Comparison of ENCODE assay signal across 13 cellular contexts in the genomic region with DNA sequence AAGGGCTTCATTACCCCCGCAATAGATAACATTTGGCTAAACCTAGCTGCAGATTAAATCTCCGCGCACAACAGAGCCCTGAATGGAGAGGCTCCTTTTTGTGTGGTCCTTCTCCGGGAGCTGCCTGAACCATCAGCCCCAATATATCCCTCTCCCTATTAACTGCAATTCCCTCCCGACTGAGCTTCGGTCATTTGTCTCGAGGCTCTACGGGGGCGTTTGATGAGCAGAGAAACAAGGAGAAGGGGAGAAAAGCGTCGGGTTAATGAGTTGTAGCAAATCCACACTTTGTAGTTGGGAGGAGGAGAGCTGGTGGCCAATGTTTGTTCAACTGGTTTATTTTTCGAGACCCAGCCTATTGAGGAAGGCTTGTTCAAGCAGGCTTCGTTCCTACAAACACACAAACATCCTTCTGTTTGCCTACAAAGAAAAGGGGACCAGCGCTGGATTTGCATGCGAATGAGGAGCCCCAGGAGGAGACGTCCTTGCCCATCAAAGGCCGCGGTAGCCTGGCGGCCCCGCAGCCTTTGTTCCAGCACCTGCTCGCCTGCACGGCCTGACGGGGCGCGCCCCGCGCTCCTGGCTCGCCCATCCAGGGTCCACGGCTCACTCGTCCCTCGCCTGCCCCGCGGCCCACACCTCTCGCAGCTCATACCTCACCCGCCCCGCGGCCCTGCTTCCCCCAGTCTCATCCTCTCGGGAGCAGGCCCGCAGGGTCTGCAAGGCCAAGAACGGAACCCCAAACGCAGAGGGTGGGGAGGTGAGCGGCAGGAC. TPM values are rescaled to one million over a fixed set of nuclear protein-coding genes. Genes with fewer than 3 reads are reported as not detected.
DNase-seq lines count a peak whose midpoint lies in the region; ATAC-seq and TF ChIP-seq lines count a peak whose summit lies in the region.
"Had no signal": no experiment of that assay in that cellular context is flagged by ENCODE, and none has a peak within 500 bp of the region (broad histone marks: within the 10 kb centered on the region; RNA-seq: fewer than 3 reads in every experiment).

No MANE protein-coding gene starts in this region.

- CTCF ChIA-PET in SK-N-SH (lab: Yijun Ruan, JAX): interaction anchor here (0.6 to 5.2 kb wide), 5 partner anchors 7 to 1908 kb away, joined by 3 to 46 read pairs (median 10); no protein-coding TSS in a partner anchor

- no peak for TF ChIP-seq RAD21 in SK-N-SH (IDR thresholded peaks at IDR 0.05; ENCODE audit: low read length)

- H3K36me3 ChIP-seq in SK-N-SH (replicated peaks in 1 of 2; ENCODE audit: control insufficient read depth in 1 of 2, insufficient read depth in 2 of 2, low read length in 1 of 2): peaks cover 21 to 34% of the 10 kb centered on the region in 2 experiments
- H3K36me3 ChIP-seq: cardiac muscle cell, SJCRH30, upper lobe of left lung had no signal

- peaks cover 58% of the 10 kb centered on the region for H3F3A ChIP-seq in SK-N-SH (replicated peaks; ENCODE audit: insufficient read depth)

- POLR2A ChIA-PET in SK-N-SH (lab: Yijun Ruan, JAX): no interaction called here

- WGBS in SK-N-SH (ENCODE audit: low lambda C conversion rate): 44% methylated on average over 32 of the region's 42 CpGs

- no peaks in the 10 kb centered on the region for H3K9me3 ChIP-seq in SK-N-SH
- H3K9me3 ChIP-seq: SJCRH30, upper lobe of left lung had no signal

- peak overlapping the region; percentile 94 for H3K9ac ChIP-seq in SK-N-SH

- H3K4me1 Mint-ChIP-seq in glutamatergic neuron (ENCODE audit: low read depth, unreplicated experiment): no peaks in the 10 kb centered on the region
- peaks cover under 1% of the 10 kb centered on the region for H3K4me1 Mint-ChIP-seq in activated T-helper 2 cell treated with anti-CD3 and anti-CD28 coated beads, Interferon-gamma antibody, Interleukin-2, Interleukin-4, amounts not matched to agents 10 μg/mL and 5 μg/mL and 100 μg/mL, durations not matched to agents 14 hours and 24 hours and 36 hours (ENCODE audit: low read depth)

- H3K4me1 ChIP-seq in SK-N-SH (ENCODE audit: control insufficient read depth in 1 of 2, insufficient read depth in 2 of 2, low read depth in 1 of 2, low read length in 1 of 2): peaks cover 5 to 22% of the 10 kb centered on the region in 2 experiments
- H3K4me1 ChIP-seq: SJCRH30 had no signal

- H4K20me1 ChIP-seq in SK-N-SH (ENCODE audit: insufficient read depth): peaks cover 17% of the 10 kb centered on the region

- H3K27ac Mint-ChIP-seq in glutamatergic neuron (ENCODE audit: unreplicated experiment): no peak overlapping the region
- no peak overlapping the region for H3K27ac Mint-ChIP-seq in activated T-helper 2 cell treated with anti-CD3 and anti-CD28 coated beads, Interferon-gamma antibody, Interleukin-2, Interleukin-4, amounts not matched to agents 10 μg/mL and 5 μg/mL and 100 μg/mL, durations not matched to agents 14 hours and 24 hours and 36 hours

- no peaks in the 10 kb centered on the region for H3K9me2 ChIP-seq in SK-N-SH

- DNase-seq in SK-N-SH: no peak
- DNase-seq in NCI-H345 (lab: John Stamatoyannopoulos, UW): peak; percentile 74
- DNase-seq in glutamatergic neuron: peak; percentile 34
- peak; percentile 85 for DNase-seq in retina
- no peak for DNase-seq in activated T-helper 2 cell treated with anti-CD3 and anti-CD28 coated beads, Interferon-gamma antibody, Interleukin-2, Interleukin-4, amounts not matched to agents 10 μg/mL and 5 μg/mL and 100 μg/mL, durations not matched to agents 14 hours and 24 hours and 36 hours (ENCODE audit: low spot score)
- no peak for DNase-seq in substantia nigra (lab: John Stamatoyannopoulos, UW)
- DNase-seq in mucosa of gallbladder (ENCODE audit: low spot score): no peak
- DNase-seq: SJCRH30, WERI-Rb-1 had no signal

- no peak for TF ChIP-seq EP300 in SK-N-SH (IDR thresholded peaks at IDR 0.05; ENCODE audit: borderline replicate concordance in 1 of 2, low read depth in 1 of 2, low read length in 1 of 2)

- H3K27ac ChIP-seq in SK-N-SH (ENCODE audit: low read depth in 2 of 2, low read length in 1 of 2): peak overlapping the region; percentile 76 to 89; a peak in 3 of 4 replicates
- H3K27ac ChIP-seq in substantia nigra (ENCODE audit: low read depth, low read length, poor library complexity, severe bottlenecking): no peak overlapping the region
- H3K27ac ChIP-seq: cardiac muscle cell, epithelial cell of prostate, SJCRH30, upper lobe of left lung, WERI-Rb-1 had no signal

- H3K4me3 Mint-ChIP-seq in glutamatergic neuron (ENCODE audit: unreplicated experiment): peak overlapping the region; percentile 46
- no peak overlapping the region for H3K4me3 Mint-ChIP-seq in activated T-helper 2 cell treated with anti-CD3 and anti-CD28 coated beads, Interferon-gamma antibody, Interleukin-2, Interleukin-4, amounts not matched to agents 10 μg/mL and 5 μg/mL and 100 μg/mL, durations not matched to agents 14 hours and 24 hours and 36 hours (ENCODE audit: low read depth)

- peaks cover 22% of the 10 kb centered on the region for H3K9me3 Mint-ChIP-seq in glutamatergic neuron (ENCODE audit: unreplicated experiment)
- H3K9me3 Mint-ChIP-seq in activated T-helper 2 cell treated with anti-CD3 and anti-CD28 coated beads, Interferon-gamma antibody, Interleukin-2, Interleukin-4, amounts not matched to agents 10 μg/mL and 5 μg/mL and 100 μg/mL, durations not matched to agents 14 hours and 24 hours and 36 hours: no peaks in the 10 kb centered on the region

- peak overlapping the region; percentile 88 for H3K4me2 ChIP-seq in SK-N-SH

- intact Hi-C loops in activated T-helper 2 cell treated with anti-CD3 and anti-CD28 coated beads, Interferon-gamma antibody, Interleukin-2, Interleukin-4, amounts not matched to agents 10 μg/mL and 5 μg/mL and 100 μg/mL, durations not matched to agents 14 hours and 24 hours and 36 hours (cut with micrococcal nuclease): loop anchor here (2.0 kb wide), 1 partner anchor 63 kb away; no protein-coding TSS in a partner anchor

- H3K27me3 ChIP-seq in SK-N-SH (ENCODE audit: insufficient read depth): no peaks in the 10 kb centered on the region
- H3K27me3 ChIP-seq: SJCRH30 had no signal

- H3K27me3 Mint-ChIP-seq in glutamatergic neuron (ENCODE audit: unreplicated experiment): peaks cover 37% of the 10 kb centered on the region
- peaks cover 74% of the 10 kb centered on the region for H3K27me3 Mint-ChIP-seq in activated T-helper 2 cell treated with anti-CD3 and anti-CD28 coated beads, Interferon-gamma antibody, Interleukin-2, Interleukin-4, amounts not matched to agents 10 μg/mL and 5 μg/mL and 100 μg/mL, durations not matched to agents 14 hours and 24 hours and 36 hours (ENCODE audit: low read depth)

- H3K79me2 ChIP-seq in SK-N-SH (ENCODE audit: insufficient read depth): peaks cover 87% of the 10 kb centered on the region

- H2AFZ ChIP-seq in SK-N-SH (ENCODE audit: low read depth): no peak overlapping the region

- no peak for ATAC-seq in SK-N-SH treated with all-trans-retinoic acid at 6 μM for 48 hours

- H3K36me3 Mint-ChIP-seq in glutamatergic neuron (ENCODE audit: unreplicated experiment): peaks cover 4% of the 10 kb centered on the region
- H3K36me3 Mint-ChIP-seq in activated T-helper 2 cell treated with anti-CD3 and anti-CD28 coated beads, Interferon-gamma antibody, Interleukin-2, Interleukin-4, amounts not matched to agents 10 μg/mL and 5 μg/mL and 100 μg/mL, durations not matched to agents 14 hours and 24 hours and 36 hours (ENCODE audit: low read depth): no peaks in the 10 kb centered on the region

- peak overlapping the region; percentile 69 to 80 for H3K4me3 ChIP-seq in SK-N-SH (ENCODE audit: low read depth in 2 of 2, low read length in 1 of 2)
- H3K4me3 ChIP-seq: cardiac muscle cell, SJCRH30, upper lobe of left lung had no signal

- TF ChIP-seq CTCF in SK-N-SH (IDR thresholded peaks at IDR 0.05) (no peak), glutamatergic neuron (IDR thresholded peaks at IDR 0.05; ENCODE audit: partially characterized antibody, unreplicated experiment) (no peak)

TF ChIP-seq in SK-N-SH, 30 proteins besides CTCF, POLR2A, EP300 and RAD21 (continues in another document):
- TF ChIP-seq, protein P1, sequence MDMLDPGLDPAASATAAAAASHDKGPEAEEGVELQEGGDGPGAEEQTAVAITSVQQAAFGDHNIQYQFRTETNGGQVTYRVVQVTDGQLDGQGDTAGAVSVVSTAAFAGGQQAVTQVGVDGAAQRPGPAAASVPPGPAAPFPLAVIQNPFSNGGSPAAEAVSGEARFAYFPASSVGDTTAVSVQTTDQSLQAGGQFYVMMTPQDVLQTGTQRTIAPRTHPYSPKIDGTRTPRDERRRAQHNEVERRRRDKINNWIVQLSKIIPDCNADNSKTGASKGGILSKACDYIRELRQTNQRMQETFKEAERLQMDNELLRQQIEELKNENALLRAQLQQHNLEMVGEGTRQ (IDR thresholded peaks at IDR 0.05; ENCODE audit: borderline replicate concordance, low read depth, low read length): no peak
- TF ChIP-seq RFX5 (IDR thresholded peaks at IDR 0.05; ENCODE audit: low read length): no peak
- TF ChIP-seq NRF1 (IDR thresholded peaks at IDR 0.05; ENCODE audit: low read depth, low read length): no peak

TF ChIP-seq in SK-N-SH treated with all-trans-retinoic acid at 6 μM for 48 hours, 23 proteins besides CTCF, POLR2A, EP300 and RAD21 (continues in another document):
- no peak for TF ChIP-seq ZFP30 (CRISPR knock-in tag; IDR thresholded peaks at IDR 0.05)
- TF ChIP-seq ZC3H10 (CRISPR knock-in tag; IDR thresholded peaks at IDR 0.05): no peak
- no peak for TF ChIP-seq ESRRG (CRISPR knock-in tag; IDR thresholded peaks at IDR 0.05)

RNA-seq across cellular contexts. Expression of a gene that starts 4.7 kb away (rescaled TPM):
- polyA plus RNA-seq in SK-N-SH (2012; rRNA removed): 39.6 and 73.9 TPM in 2 replicates
- polyA plus RNA-seq in SK-N-SH (2012; cell fraction: cytosol; rRNA removed): 71.2 and 72.6 TPM in 2 replicates
- 48.7 and 52.6 TPM in 2 replicates for polyA plus RNA-seq in SK-N-SH (2012; cell fraction: nucleus; rRNA removed)
- 2.8 TPM for total RNA-seq in glutamatergic neuron (ENCODE audit: unreplicated experiment)
- total RNA-seq in activated T-helper 2 cell treated with anti-CD3 and anti-CD28 coated beads, Interferon-gamma antibody, Interleukin-2, Interleukin-4, amounts not matched to agents 10 μg/mL and 5 μg/mL and 100 μg/mL, durations not matched to agents 14 hours and 24 hours and 36 hours: 0.11 and 0.25 TPM in 2 replicates
- total RNA-seq in mucosa of gallbladder: 2.6 TPM
- total RNA-seq: cardiac muscle cell had no signal

RNA-seq across cellular contexts. Expression of a gene that starts 54.3 kb away (rescaled TPM):
- 458 and 492 TPM in 2 replicates for polyA plus RNA-seq in SK-N-SH (2012; rRNA removed)
- 622 and 790 TPM in 2 replicates for polyA plus RNA-seq in SK-N-SH (2012; cell fraction: cytosol; rRNA removed)
- 127 and 171 TPM in 2 replicates for polyA plus RNA-seq in SK-N-SH (2012; cell fraction: nucleus; rRNA removed)
- 347 TPM for total RNA-seq in glutamatergic neuron (ENCODE audit: unreplicated experiment)
- total RNA-seq in activated T-helper 2 cell treated with anti-CD3 and anti-CD28 coated beads, Interferon-gamma antibody, Interleukin-2, Interleukin-4, amounts not matched to agents 10 μg/mL and 5 μg/mL and 100 μg/mL, durations not matched to agents 14 hours and 24 hours and 36 hours: 967 and 969 TPM in 2 replicates
- 421 TPM for total RNA-seq in mucosa of gallbladder

Comparison
In these comparisons a context has a peak if more than half of its experiments do, and no peak if none do; other contexts are left out.
1. DNase-seq: peak in NCI-H345 (single experiment), glutamatergic neuron (single experiment) and retina (single experiment); none in SK-N-SH (single experiment), activated T-helper 2 cell treated with anti-CD3 and anti-CD28 coated beads, Interferon-gamma antibody, Interleukin-2, Interleukin-4, amounts not matched to agents 10 μg/mL and 5 μg/mL and 100 μg/mL, durations not matched to agents 14 hours and 24 hours and 36 hours (single experiment), substantia nigra (0 of 49) and mucosa of gallbladder (single experiment).